Comparison of ENCODE assay signal across 21 cellular contexts in genomic region chr22:27617214-27617881, GRCh38.
DNase-seq lines count a peak whose midpoint lies in the region; ATAC-seq, FAIRE-seq and TF ChIP-seq lines count a peak whose summit lies in the region.
"Had no signal": no experiment of that assay in that cellular context is flagged by ENCODE, and none has a peak within 500 bp of the region (broad histone marks: within the 10 kb centered on the region; RNA-seq: fewer than 3 reads in every experiment).

No MANE protein-coding gene starts in this region.

- no peak overlapping the region for H2BK12ac ChIP-seq in H9 (ENCODE audit: insufficient read length, low read depth, low read length)
- H2BK12ac ChIP-seq in H1 (ENCODE audit: low read depth, low read length), result no peak overlapping the region

- H3K4me2 ChIP-seq in H9 (ENCODE audit: insufficient read depth, insufficient read length, low read length) (no peak overlapping the region), OCI-LY3 (ENCODE audit: low read length) (no peak overlapping the region), H1 (ENCODE audit: insufficient read depth in 1 of 2, low read depth in 2 of 2, low read length in 2 of 2) (no peak overlapping the region), neural progenitor cell (no peak overlapping the region)

- H3K36me3 Mint-ChIP-seq in H9 (ENCODE audit: insufficient read depth in 1 of 3, low read depth in 3 of 3) (no peaks in the 10 kb centered on the region), neural progenitor cell (no peaks in the 10 kb centered on the region)
- H3K36me3 Mint-ChIP-seq: activated CD4-positive, alpha-beta memory T cell treated with anti-CD3 and anti-CD28 coated beads for 36 hours; naive B cell had no signal

- no peak overlapping the region for H4K5ac ChIP-seq in H9 (ENCODE audit: insufficient read length, low read depth, low read length)
- H4K5ac ChIP-seq in H1 (ENCODE audit: insufficient read length, low read depth, low read length), result no peak overlapping the region

- H3K4me1 Mint-ChIP-seq in H9, result peaks cover 19 to 29% of the 10 kb centered on the region in 2 experiments
- H3K4me1 Mint-ChIP-seq in neural progenitor cell, result peaks cover 43% of the 10 kb centered on the region

- TF ChIP-seq RAD21 in H1 (IDR thresholded peaks at IDR 0.05 in 1 of 2, conservative IDR thresholded peaks at IDR 0.05 in 1 of 2; ENCODE audit: low read depth in 2 of 2, low read length in 2 of 2), result peak; percentile 38 to 53

- no peak overlapping the region for H2BK5ac ChIP-seq in H9 (ENCODE audit: insufficient read length, low read length)
- no peak overlapping the region for H2BK5ac ChIP-seq in H1 (ENCODE audit: low read depth, low read length)

- H2BK20ac ChIP-seq in H9 (ENCODE audit: low read depth, low read length, poor library complexity, severe bottlenecking) (no peak overlapping the region), H1 (ENCODE audit: low read length) (no peak overlapping the region)

- no peak overlapping the region for H3T11ph ChIP-seq in H9 (ENCODE audit: low read length)

- H3K9me3 ChIP-seq in H9 (ENCODE audit: control insufficient read depth, low read depth, low read length) (no peaks in the 10 kb centered on the region), OCI-LY3 (ENCODE audit: insufficient read depth, low read length) (no peaks in the 10 kb centered on the region), H1 (ENCODE audit: insufficient read depth in 2 of 2, low read depth in 1 of 2, low read length in 1 of 2) (no peaks in the 10 kb centered on the region), neural progenitor cell (ENCODE audit: low read depth) (no peaks in the 10 kb centered on the region)
- H3K9me3 ChIP-seq: pancreas, sigmoid colon had no signal

- H2AK5ac ChIP-seq in H9 (ENCODE audit: insufficient read length, low read length), result no peak overlapping the region
- H2AK5ac ChIP-seq in H1 (ENCODE audit: low read depth, low read length), result no peak overlapping the region

- no peak for ATAC-seq in HG03095 (IDR thresholded peaks at IDR 0.05; ENCODE audit: unreplicated experiment)
- ATAC-seq: effector memory CD8-positive, alpha-beta T cell had no signal

- TF ChIP-seq POLR2A in H1 (IDR thresholded peaks at IDR 0.05; ENCODE audit: control extremely low read depth in 1 of 2, low read depth in 2 of 2, low read length in 2 of 2), result no peak

- H4K91ac ChIP-seq in H9 (ENCODE audit: insufficient read length, low read depth, low read length) (no peak overlapping the region), H1 (replicated peaks; ENCODE audit: insufficient read length, low read length) (no peak overlapping the region)

- H3K4me1 ChIP-seq in H9 (ENCODE audit: insufficient read depth, low read length) (peaks cover 4% of the 10 kb centered on the region; the same call in 1 of the 2 replicates), OCI-LY3 (ENCODE audit: low read length) (no peaks in the 10 kb centered on the region), H1 (replicated peaks in 1 of 4; ENCODE audit: control insufficient read depth in 3 of 4, insufficient read depth in 4 of 4, low read length in 3 of 4) (no peaks in the 10 kb centered on the region; a peak in 1 of 7 replicates), neural progenitor cell (peaks cover 16% of the 10 kb centered on the region)
- H3K4me1 ChIP-seq: pancreas had no signal

- H3K14ac ChIP-seq in H9 (ENCODE audit: insufficient read depth, low read length) (no peak overlapping the region), H1 (ENCODE audit: insufficient read length) (no peak overlapping the region)

- H3K27me3 Mint-ChIP-seq in H9 (ENCODE audit: low read depth), result peaks cover 21% of the 10 kb centered on the region
- peaks cover 21% of the 10 kb centered on the region for H3K27me3 Mint-ChIP-seq in neural progenitor cell (ENCODE audit: insufficient read depth, low read depth)

- H3K18ac ChIP-seq in H9 (ENCODE audit: insufficient read length, low read depth, low read length), result no peak overlapping the region
- H3K18ac ChIP-seq in H1 (ENCODE audit: extremely low read depth, low read length), result no peak overlapping the region

- H3K4me3 ChIP-seq in OCI-LY3 (ENCODE audit: low read length), result no peak overlapping the region
- no peak overlapping the region for H3K4me3 ChIP-seq in H1 (ENCODE audit: extremely low read depth in 1 of 4, insufficient read depth in 2 of 4, low read depth in 3 of 4, low read length in 4 of 4)
- no peak overlapping the region for H3K4me3 ChIP-seq in neural progenitor cell
- H3K4me3 ChIP-seq: pancreas, sigmoid colon, tibial artery had no signal

- DNase-seq in H9, result no peak
- no peak for DNase-seq in H1 (ENCODE audit: low read depth in 1 of 2, low spot score in 2 of 2)
- no peak for DNase-seq in neural progenitor cell (ENCODE audit: low spot score)
- DNase-seq in NCI-H187 (lab: John Stamatoyannopoulos, UW), result no peak
- DNase-seq in iPS-NIHi7 (ENCODE audit: extremely low spot score), result no peak
- DNase-seq: activated CD4-positive, alpha-beta memory T cell treated with anti-CD3 and anti-CD28 coated beads for 36 hours; cerebellar nuclear complex; effector memory CD8-positive, alpha-beta T cell; kidney; mesenchymal stem cell; naive B cell; NCI-H446 treated with DMSO at 0.1 percent for 48 hours; pancreas; SHP77; sigmoid colon; stimulated activated naive CD4-positive, alpha-beta T cell treated with Interleukin-2 at 50 U/mL for 16 hours; T-helper 1 cell; tibial artery; WERI-Rb-1 had no signal

- H3K27ac Mint-ChIP-seq in H9 (peak overlapping the region in 1 of 3 experiments; percentile 38; a peak in 1 of 7 replicates), neural progenitor cell (peak overlapping the region; percentile 5)
- H3K27ac Mint-ChIP-seq: activated CD4-positive, alpha-beta memory T cell treated with anti-CD3 and anti-CD28 coated beads for 36 hours; effector memory CD8-positive, alpha-beta T cell had no signal

- no peaks in the 10 kb centered on the region for H3K79me2 ChIP-seq in H9 (ENCODE audit: insufficient read depth, low read length)
- no peaks in the 10 kb centered on the region for H3K79me2 ChIP-seq in OCI-LY3 (ENCODE audit: low read length)
- no peaks in the 10 kb centered on the region for H3K79me2 ChIP-seq in H1 (ENCODE audit: control insufficient read depth in 1 of 2, insufficient read depth in 2 of 2, low read length in 2 of 2)
- H3K79me2 ChIP-seq in neural progenitor cell (ENCODE audit: low read depth), result no peaks in the 10 kb centered on the region

- H4K20me1 ChIP-seq in H9 (ENCODE audit: control insufficient read depth, insufficient read depth, insufficient read length), result no peaks in the 10 kb centered on the region
- no peaks in the 10 kb centered on the region for H4K20me1 ChIP-seq in OCI-LY3 (ENCODE audit: insufficient read depth, low read length)
- H4K20me1 ChIP-seq in H1 (replicated peaks in 1 of 2; ENCODE audit: control insufficient read depth in 1 of 2, insufficient read depth in 2 of 2, low read length in 2 of 2), result no peaks in the 10 kb centered on the region
- H4K20me1 ChIP-seq in neural progenitor cell (ENCODE audit: low read depth), result no peaks in the 10 kb centered on the region

- no peaks in the 10 kb centered on the region for H3K79me1 ChIP-seq in H9 (ENCODE audit: insufficient read depth, low read depth, low read length, poor library complexity, severe bottlenecking)
- no peaks in the 10 kb centered on the region for H3K79me1 ChIP-seq in H1 (ENCODE audit: low read depth, low read length)

- CTCF ChIA-PET in H1 (lab: Charles Lee; ENCODE audit: partially characterized antibody), result interaction anchor here (0.6 to 1.5 kb wide), 6 partner anchors 9 to 836 kb away, joined by 3 to 5 read pairs (median 4); no protein-coding TSS in a partner anchor

- no peak for TF ChIP-seq EP300 in H1 (IDR thresholded peaks at IDR 0.05; ENCODE audit: borderline replicate concordance in 1 of 2, low read depth in 2 of 2, low read length in 2 of 2)

- H3K27me3 ChIP-seq in H9 (ENCODE audit: insufficient read depth, low read length), result no peaks in the 10 kb centered on the region; the same call in 1 of the 2 replicates
- H3K27me3 ChIP-seq in OCI-LY3 (ENCODE audit: low read depth, low read length), result peaks cover 13% of the 10 kb centered on the region; the same call in 1 of the 2 replicates
- no peaks in the 10 kb centered on the region; a peak in 4 of 7 replicates for H3K27me3 ChIP-seq in H1 (replicated peaks in 1 of 4; ENCODE audit: control insufficient read depth in 3 of 4, extremely low read depth in 1 of 4, insufficient read depth in 3 of 4, low read length in 3 of 4)
- H3K27me3 ChIP-seq in neural progenitor cell, result peaks cover 11% of the 10 kb centered on the region
- H3K27me3 ChIP-seq: pancreas had no signal

- H3K27ac ChIP-seq in H9 (ENCODE audit: insufficient read length, low read depth, low read length), result no peak overlapping the region
- no peak overlapping the region for H3K27ac ChIP-seq in OCI-LY3 (ENCODE audit: low read length)
- no peak overlapping the region for H3K27ac ChIP-seq in H1 (ENCODE audit: low read depth, low read length)
- no peak overlapping the region for H3K27ac ChIP-seq in neural progenitor cell
- H3K27ac ChIP-seq: pancreas, sigmoid colon, tibial artery, WERI-Rb-1 had no signal

- peaks cover 4% of the 10 kb centered on the region for H3F3A ChIP-seq in neural progenitor cell (ENCODE audit: low read depth)

- no peak overlapping the region for H3K9ac ChIP-seq in H9 (ENCODE audit: extremely low read depth, insufficient read length, low read length)
- no peak overlapping the region for H3K9ac ChIP-seq in OCI-LY3 (ENCODE audit: low read length)
- no peak overlapping the region; a peak in 1 of 7 replicates for H3K9ac ChIP-seq in H1 (replicated peaks in 1 of 4; ENCODE audit: extremely low read depth in 1 of 4, low read depth in 3 of 4, low read length in 3 of 4)
- no peak overlapping the region for H3K9ac ChIP-seq in neural progenitor cell

- no peak for FAIRE-seq in H1 (lab: Jason Lieb, UNC)
- FAIRE-seq: kidney, pancreas had no signal

- H4K8ac ChIP-seq in H9 (replicated peaks; ENCODE audit: insufficient read length, low read depth, low read length), result no peak overlapping the region
- H4K8ac ChIP-seq in H1 (ENCODE audit: extremely low read depth, insufficient read depth, low read length), result no peak overlapping the region

- POLR2A ChIA-PET in H1 (lab: Charles Lee; ENCODE audit: partially characterized antibody), result interaction anchor here (0.9 kb wide), 1 partner anchor 53 kb away, joined by 3 read pairs; no protein-coding TSS in a partner anchor

- H3K23me2 ChIP-seq in H9 (ENCODE audit: insufficient read length, low read depth, low read length, poor library complexity, severe bottlenecking) (no peaks in the 10 kb centered on the region), H1 (ENCODE audit: low read depth, low read length) (no peaks in the 10 kb centered on the region; the same call in 1 of the 2 replicates)

- 0 out of 5 replicates have a peak, but pooled peaks cover 0 to 2% of the 10 kb centered on the region in 2 experiments for H3K9me3 Mint-ChIP-seq in H9
- peaks cover 3% of the 10 kb centered on the region for H3K9me3 Mint-ChIP-seq in neural progenitor cell
- H3K9me3 Mint-ChIP-seq: activated CD4-positive, alpha-beta memory T cell treated with anti-CD3 and anti-CD28 coated beads for 36 hours; effector memory CD8-positive, alpha-beta T cell had no signal

- H3K23ac ChIP-seq in H9 (ENCODE audit: insufficient read length, low read depth, low read length), result no peak overlapping the region
- H3K23ac ChIP-seq in H1 (ENCODE audit: insufficient read length), result no peak overlapping the region

- H3K4me3 Mint-ChIP-seq in H9 (no peak overlapping the region), neural progenitor cell (no peak overlapping the region)
- H3K4me3 Mint-ChIP-seq: activated CD4-positive, alpha-beta memory T cell treated with anti-CD3 and anti-CD28 coated beads for 36 hours; effector memory CD8-positive, alpha-beta T cell; naive B cell had no signal

- H2AFZ ChIP-seq in H9 (ENCODE audit: low read length), result no peak overlapping the region
- no peak overlapping the region for H2AFZ ChIP-seq in OCI-LY3 (ENCODE audit: low read depth, low read length)
- no peak overlapping the region for H2AFZ ChIP-seq in H1 (ENCODE audit: low read length)
- no peak overlapping the region for H2AFZ ChIP-seq in neural progenitor cell (replicated peaks)

- H3K36me3 ChIP-seq in OCI-LY3 (replicated peaks; ENCODE audit: low read depth, low read length) (no peaks in the 10 kb centered on the region), H1 (ENCODE audit: control insufficient read depth in 2 of 4, insufficient read depth in 4 of 4, low read length in 3 of 4) (no peaks in the 10 kb centered on the region), neural progenitor cell (no peaks in the 10 kb centered on the region)
- H3K36me3 ChIP-seq: pancreas, sigmoid colon, tibial artery, WERI-Rb-1 had no signal

- H2BK120ac ChIP-seq in H9 (ENCODE audit: low read depth, low read length, poor library complexity, severe bottlenecking) (no peak overlapping the region), H1 (replicated peaks; ENCODE audit: low read depth, low read length) (no peak overlapping the region)

- TF ChIP-seq CTCF in H9 (conservative IDR thresholded peaks at IDR 0.05), result peak; percentile 28; the same call in 1 of the 3 replicates
- TF ChIP-seq CTCF in OCI-LY3 (IDR thresholded peaks at IDR 0.05; ENCODE audit: low read depth, low read length), result peak; percentile 22
- TF ChIP-seq CTCF in H1 (IDR thresholded peaks at IDR 0.05; ENCODE audit: control extremely low read depth in 1 of 3, insufficient read depth in 1 of 3, low read depth in 1 of 3, low read length in 3 of 3), result peak in 1 of 3 experiments; percentile 12; a peak in 1 of 4 replicates
- no peak for TF ChIP-seq CTCF in neural progenitor cell (IDR thresholded peaks at IDR 0.05)

- no peak overlapping the region for H3K4ac ChIP-seq in H9 (ENCODE audit: low read depth, low read length)
- no peak overlapping the region for H3K4ac ChIP-seq in H1 (replicated peaks; ENCODE audit: insufficient read length, low read depth, low read length)

- H2BK15ac ChIP-seq in H9 (ENCODE audit: low read depth, low read length), result no peak overlapping the region
- peak overlapping the region; percentile 33; the same call in 1 of the 2 replicates for H2BK15ac ChIP-seq in H1 (ENCODE audit: low read length)

- no peak overlapping the region for H3K56ac ChIP-seq in H9 (ENCODE audit: insufficient read length, low read depth, low read length)
- no peak overlapping the region for H3K56ac ChIP-seq in H1 (replicated peaks; ENCODE audit: insufficient read length, low read depth, low read length)

- WGBS in H9 (ENCODE audit: extremely low coverage, insufficient read length, low lambda C conversion rate), result no CpG with 5 or more reads among the region's 2 CpGs
- WGBS in H1 (ENCODE audit: extremely low coverage in 1 of 2, insufficient coverage in 1 of 2, insufficient read length in 1 of 2, insufficient replicate concordance in 2 of 2, low coverage in 1 of 2, low lambda C conversion rate in 2 of 2, missing lambda C conversion rate in 1 of 2), 2 experiments, result 68% methylated on average over 2 of the region's 2 CpGs; no CpG with 5 or more reads in 1 of the 2 experiments
